Comparison of ENCODE assay signal across 13 cellular contexts in the genomic region with DNA sequence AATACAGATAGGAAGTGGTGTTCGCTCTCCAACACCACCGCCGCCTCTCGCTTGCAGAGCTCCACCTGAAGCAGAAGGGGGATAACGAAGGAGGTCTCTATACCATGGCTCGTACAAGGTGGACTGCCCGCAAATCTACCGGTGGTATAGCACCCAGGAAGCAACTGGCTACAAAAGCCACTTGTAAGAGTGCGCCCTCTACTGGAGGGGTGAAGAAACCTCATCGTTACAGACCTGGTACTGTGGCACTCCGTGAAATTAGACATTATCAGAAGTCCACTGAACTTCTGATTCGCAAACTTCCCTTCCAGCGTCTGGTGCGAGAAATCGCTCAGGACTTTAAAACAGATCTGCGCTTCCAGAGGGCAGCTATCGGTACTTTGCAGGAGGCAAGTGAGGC. TPM values are rescaled to one million over a fixed set of nuclear protein-coding genes. Genes with fewer than 3 reads are reported as not detected.
DNase-seq lines count a peak whose midpoint lies in the region; ATAC-seq and TF ChIP-seq lines count a peak whose summit lies in the region.
"Had no signal": no experiment of that assay in that cellular context is flagged by ENCODE, and none has a peak within 500 bp of the region (broad histone marks: within the 10 kb centered on the region; RNA-seq: fewer than 3 reads in every experiment).

No MANE protein-coding gene starts in this region.

- H3K4me1 Mint-ChIP-seq in endothelial cell (ENCODE audit: unreplicated experiment): no peaks in the 10 kb centered on the region
- H3K4me1 Mint-ChIP-seq: natural killer cell had no signal

- TF ChIP-seq POLR2A in heart left ventricle (IDR thresholded peaks at IDR 0.05) (no peak), transverse colon (IDR thresholded peaks at IDR 0.05) (no peak)

- H3K27ac ChIP-seq in cardiac muscle cell: no peak overlapping the region
- H3K27ac ChIP-seq in heart left ventricle: no peak overlapping the region
- no peak overlapping the region for H3K27ac ChIP-seq in transverse colon
- H3K27ac ChIP-seq: Peyer's patch had no signal

- no peaks in the 10 kb centered on the region for H3K9me3 Mint-ChIP-seq in endothelial cell (ENCODE audit: unreplicated experiment)
- H3K9me3 Mint-ChIP-seq: natural killer cell had no signal

- no peaks in the 10 kb centered on the region for H3K36me3 Mint-ChIP-seq in endothelial cell (ENCODE audit: low read depth, unreplicated experiment)
- H3K36me3 Mint-ChIP-seq: natural killer cell had no signal

- intact Hi-C loops in heart left ventricle (cut with DNase I): loop anchor here in 3 of 10 donors (10.0 kb wide), 3 partner anchors 71 to 91 kb away; a partner anchor contains a TSS
- intact Hi-C loops in transverse colon (cut with DNase I; ENCODE audit: low total_unique reads): no loop called here

- WGBS in heart left ventricle, 4 donors: 84 to 97% (median 90%) methylated on average over 17 of the region's 17 CpGs
- WGBS in transverse colon (ENCODE audit: low coverage in 1 of 2), 2 donors: 87% methylated on average over 17 of the region's 17 CpGs; no CpG with 5 or more reads in 1 of the 2 donors

- H3K4me3 Mint-ChIP-seq in endothelial cell (ENCODE audit: unreplicated experiment): no peak overlapping the region
- H3K4me3 Mint-ChIP-seq: natural killer cell had no signal

- peak; percentile 23 for TF ChIP-seq CTCF in cardiac muscle cell (IDR thresholded peaks at IDR 0.05; ENCODE audit: low read depth, low read length)
- peak in 4 of 12 donors; percentile 10 to 33 (median 18) for TF ChIP-seq CTCF in heart left ventricle (IDR thresholded peaks at IDR 0.05)
- peak; percentile 55 for TF ChIP-seq CTCF in endothelial cell (IDR thresholded peaks at IDR 0.05; ENCODE audit: unreplicated experiment)
- TF ChIP-seq CTCF in transverse colon (IDR thresholded peaks at IDR 0.05): peak in 3 of 5 experiments; percentile 27 to 33 (median 27)

- H3K4me3 ChIP-seq in cardiac muscle cell (no peak overlapping the region), heart left ventricle (no peak overlapping the region), transverse colon (no peak overlapping the region)
- H3K4me3 ChIP-seq: Peyer's patch had no signal

- H3K9me3 ChIP-seq in cardiac muscle cell (ENCODE audit: low read depth) (no peaks in the 10 kb centered on the region), heart left ventricle (no peaks in the 10 kb centered on the region), transverse colon (no peaks in the 10 kb centered on the region)
- H3K9me3 ChIP-seq: Peyer's patch had no signal

- H3K27me3 Mint-ChIP-seq in endothelial cell (ENCODE audit: unreplicated experiment): no peaks in the 10 kb centered on the region

- peaks cover 15% of the 10 kb centered on the region for H3K27me3 ChIP-seq in cardiac muscle cell
- H3K27me3 ChIP-seq in heart left ventricle: peaks cover 0 to 17% (median 0%) of the 10 kb centered on the region in 9 donors
- H3K27me3 ChIP-seq in transverse colon: no peaks in the 10 kb centered on the region
- H3K27me3 ChIP-seq: Peyer's patch had no signal

- H3K36me3 ChIP-seq in cardiac muscle cell: no peaks in the 10 kb centered on the region
- H3K36me3 ChIP-seq in heart left ventricle: no peaks in the 10 kb centered on the region
- no peaks in the 10 kb centered on the region for H3K36me3 ChIP-seq in transverse colon
- H3K36me3 ChIP-seq: Peyer's patch had no signal

- in situ Hi-C loops in transverse colon (cut with MboI; ENCODE audit: low pct_ligation_motif_present in 1 of 4, low pct_unique_long_range_greater_than_20kb in 1 of 4, low sequenced_read_pairs in 3 of 4): loop anchor here in 2 of 4 donors (10.0 to 25.0 kb wide), 2 partner anchors 161 to 168 kb away; no protein-coding TSS in a partner anchor

- TF ChIP-seq EP300 in transverse colon (IDR thresholded peaks at IDR 0.05; ENCODE audit: low read depth): no peak

- H3K4me1 ChIP-seq in cardiac muscle cell (ENCODE audit: low read depth) (no peaks in the 10 kb centered on the region), heart left ventricle (no peaks in the 10 kb centered on the region), transverse colon (no peaks in the 10 kb centered on the region)
- H3K4me1 ChIP-seq: Peyer's patch had no signal

- H3K27ac Mint-ChIP-seq in endothelial cell (ENCODE audit: unreplicated experiment): no peak overlapping the region
- H3K27ac Mint-ChIP-seq: natural killer cell had no signal

- no peak for ATAC-seq in heart left ventricle
- no peak for ATAC-seq in HG03439 (IDR thresholded peaks at IDR 0.05; ENCODE audit: unreplicated experiment)
- ATAC-seq: natural killer cell had no signal

- DNase-seq in cardiac muscle cell (ENCODE audit: low read depth in 1 of 2, low spot score in 1 of 2): peak in 1 of 2 donors; percentile 2
- no peak for DNase-seq in heart left ventricle
- peak; percentile 18 for DNase-seq in NCI-H69 (lab: John Stamatoyannopoulos, UW)
- no peak for DNase-seq in endothelial cell (ENCODE audit: low spot score)
- peak; percentile 19 for DNase-seq in transverse colon
- no peak for DNase-seq in dedifferentiated amniotic fluid mesenchymal stem cell (ENCODE audit: extremely low spot score)
- DNase-seq in activated CD8-positive, alpha-beta memory T cell treated with anti-CD3 and anti-CD28 coated beads, Interleukin-2, amount 50 U/mL, for 48 hours: no peak
- DNase-seq: caudate nucleus, natural killer cell, NCI-H1092 treated with DMSO at 0.1 percent for 48 hours had no signal

RNA-seq across cellular contexts. Expression of a gene that starts 5.2 kb away (rescaled TPM):
- total RNA-seq in cardiac muscle cell (not detected in 2 replicates), heart left ventricle (not detected), endothelial cell (ENCODE audit: unreplicated experiment) (not detected), transverse colon (not detected)
- polyA plus RNA-seq in cardiac muscle cell (not detected in 2 replicates), heart left ventricle (not detected)
- total RNA-seq: natural killer cell, Peyer's patch had no signal
- polyA plus RNA-seq: thymus had no signal

Comparison
In these comparisons a context has a peak if more than half of its experiments do, and no peak if none do; other contexts are left out.
1. DNase-seq: peak in NCI-H69 (single experiment) and transverse colon (single experiment); none in heart left ventricle (0 of 5), endothelial cell (single experiment), dedifferentiated amniotic fluid mesenchymal stem cell (single experiment) and activated CD8-positive, alpha-beta memory T cell treated with anti-CD3 and anti-CD28 coated beads, Interleukin-2, amount 50 U/mL, for 48 hours (single experiment).